9 cellular contexts compared by ENCODE assay signal in the genomic region with DNA sequence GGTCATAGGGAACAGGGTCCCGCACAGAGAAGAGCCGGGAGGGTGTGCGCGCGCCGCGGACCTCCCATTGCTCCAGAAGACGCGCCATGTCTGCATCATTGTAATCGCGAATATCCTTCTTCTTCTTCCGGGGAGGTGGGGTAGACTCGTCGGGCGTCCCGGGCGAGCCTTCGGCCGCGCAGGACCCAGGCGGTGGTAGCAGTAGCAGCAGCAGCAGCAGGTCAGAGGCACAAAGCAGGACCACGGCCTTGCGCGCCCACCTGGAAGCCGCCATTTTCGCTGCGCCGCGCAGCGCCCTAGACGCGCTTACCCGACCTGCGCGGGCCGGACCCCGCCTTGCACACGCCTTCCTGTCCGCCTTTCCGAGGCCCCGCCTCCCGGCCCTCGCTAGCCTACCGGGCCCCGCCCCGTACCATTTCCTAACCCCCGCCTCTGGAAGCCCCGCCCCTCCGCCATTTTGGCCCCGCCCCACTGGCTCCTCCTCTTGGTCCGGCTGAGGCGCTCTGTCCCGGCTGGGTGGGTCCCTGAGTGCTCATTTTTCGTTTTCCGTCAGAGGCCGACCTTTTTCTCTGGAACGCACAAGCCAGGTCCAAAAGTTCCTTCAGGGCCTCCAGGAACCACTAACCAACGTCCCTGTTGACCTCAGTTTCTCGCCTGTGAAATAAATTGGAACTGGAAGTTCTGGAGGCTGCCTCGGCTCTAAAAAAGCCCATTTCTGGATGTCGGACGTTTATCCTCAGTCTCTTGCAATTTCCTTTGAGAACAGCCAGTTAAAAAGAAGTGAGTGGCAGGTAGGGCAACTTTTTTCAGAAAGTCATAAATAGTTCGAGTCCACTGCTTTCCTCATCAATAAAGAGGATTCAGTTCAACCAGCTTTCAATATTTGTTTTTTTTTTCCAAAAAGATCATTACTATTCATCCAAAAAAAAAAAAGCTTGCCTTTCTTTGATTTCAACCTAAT. TPM values are rescaled to one million over a fixed set of nuclear protein-coding genes. Genes with fewer than 3 reads are reported as not detected.
A peak's percentile ranks its signal among the peaks of the same experiment; 100 is the strongest.
DNase-seq lines count a peak whose midpoint lies in the region; ATAC-seq, FAIRE-seq and TF ChIP-seq lines count a peak whose summit lies in the region.
"Had no signal": no experiment of that assay in that cellular context is flagged by ENCODE, and none has a peak within 500 bp of the region (broad histone marks: within the 10 kb centered on the region; RNA-seq: fewer than 3 reads in every experiment).

A gene (minus strand): TSS at position 302 of the 961 bp plus-strand sequence. CDS start 28 bp downstream, at position 274.

- H3K27ac Mint-ChIP-seq in WTC11 (peak within 1 kb of the TSS; percentile 97), immature natural killer cell (peak within 1 kb of the TSS; percentile 90 to 97 (median 95))

- H3K27me3 ChIP-seq in bronchial epithelial cell (ENCODE audit: control insufficient read depth, insufficient read depth, low read length) = no peaks in the 10 kb centered on the region
- no peaks in the 10 kb centered on the region for H3K27me3 ChIP-seq in smooth muscle cell (ENCODE audit: low read depth)

- H3K4me3 ChIP-seq in AG09309 (ENCODE audit: control insufficient read depth, low read depth, low read length) (peak within 1 kb of the TSS; percentile 95), bronchial epithelial cell (ENCODE audit: low read depth, low read length) (peak within 1 kb of the TSS; percentile 92), smooth muscle cell (peak within 1 kb of the TSS; percentile 82)

- peaks cover 2% of the 10 kb centered on the region for H3K36me3 ChIP-seq in bronchial epithelial cell (ENCODE audit: control insufficient read depth, insufficient read depth, low read length)
- H3K36me3 ChIP-seq in smooth muscle cell (ENCODE audit: low read depth) = no peaks in the 10 kb centered on the region

- peak within 1 kb of the TSS; percentile 62 for H3K27ac ChIP-seq in smooth muscle cell (ENCODE audit: low read depth)

- H2AFZ ChIP-seq in smooth muscle cell (ENCODE audit: low read depth) = peak within 1 kb of the TSS; percentile 91

- H3K4me1 Mint-ChIP-seq in WTC11 = peaks cover 48% of the 10 kb centered on the region
- peaks cover 36 to 51% of the 10 kb centered on the region in 2 donors for H3K4me1 Mint-ChIP-seq in immature natural killer cell

- H3K9ac ChIP-seq in smooth muscle cell (ENCODE audit: low read depth) = peak within 1 kb of the TSS; percentile 73

- CTCF ChIA-PET in WTC11 (lab: Charles Lee) = interaction anchor here (0.6 to 3.4 kb wide), 2 partner anchors 44 to 276 kb away, joined by 3 to 18 read pairs; no protein-coding TSS in a partner anchor

- peak; percentile 69 for DNase-seq in AG09309 (ENCODE audit: low read depth)
- peak; percentile 93 for DNase-seq in NCI-H226
- peak; percentile 98 for DNase-seq in WTC11 (ENCODE audit: low spot score)
- DNase-seq in bronchial epithelial cell (ENCODE audit: low read depth) = peak; percentile 82
- DNase-seq in immature natural killer cell = peak; percentile 92 to 95 (median 94)
- DNase-seq in smooth muscle cell (lab: John Stamatoyannopoulos, UW; ENCODE audit: unreplicated experiment) = peak; percentile 95

- peak within 1 kb of the TSS; percentile 95 for H3K4me2 ChIP-seq in smooth muscle cell

- peaks cover 28% of the 10 kb centered on the region for H3K4me1 ChIP-seq in smooth muscle cell (ENCODE audit: low read depth)

- no peaks in the 10 kb centered on the region for H3K9me3 ChIP-seq in smooth muscle cell (replicated peaks; ENCODE audit: low read depth)

- H3K27me3 Mint-ChIP-seq in WTC11 (ENCODE audit: low read depth) (no peaks in the 10 kb centered on the region), immature natural killer cell (ENCODE audit: low read depth in 3 of 3) (peaks cover 0 to 2% (median 0%) of the 10 kb centered on the region in 3 donors)

- H3K36me3 Mint-ChIP-seq in WTC11 (no peaks in the 10 kb centered on the region), immature natural killer cell (no peaks in the 10 kb centered on the region)

- WGBS in smooth muscle cell (ENCODE audit: low lambda C conversion rate) = 3% methylated on average over 46 of the region's 63 CpGs

- no peak for FAIRE-seq in bronchial epithelial cell (lab: Jason Lieb, UNC)
- FAIRE-seq: TTC549 had no signal

- H3K79me2 ChIP-seq in smooth muscle cell (ENCODE audit: low read depth) = peaks cover 45% of the 10 kb centered on the region

- H3F3A ChIP-seq in smooth muscle cell (ENCODE audit: low read depth) = peaks cover 16% of the 10 kb centered on the region

- peak; percentile 96 for ATAC-seq in GM19023 (IDR thresholded peaks at IDR 0.05; ENCODE audit: unreplicated experiment)
- ATAC-seq in HG03196 (IDR thresholded peaks at IDR 0.05; ENCODE audit: unreplicated experiment) = peak; percentile 94
- peak; percentile 98 for ATAC-seq in WTC11

- peak within 1 kb of the TSS; percentile 99 for H3K4me3 Mint-ChIP-seq in WTC11
- H3K4me3 Mint-ChIP-seq in immature natural killer cell = peak within 1 kb of the TSS; percentile 94 to 99 (median 97)

- H3K9me3 Mint-ChIP-seq in WTC11 = no peaks in the 10 kb centered on the region
- no peaks in the 10 kb centered on the region for H3K9me3 Mint-ChIP-seq in immature natural killer cell

- peaks cover 40% of the 10 kb centered on the region for H4K20me1 ChIP-seq in smooth muscle cell (ENCODE audit: low read depth)

- no peak for TF ChIP-seq CTCF in AG09309 (IDR thresholded peaks at IDR 0.05; ENCODE audit: control insufficient read depth, insufficient read depth, low read depth, low read length, missing control alignments)
- no peak for TF ChIP-seq CTCF in WTC11 (IDR thresholded peaks at IDR 0.05)
- no peak for TF ChIP-seq CTCF in bronchial epithelial cell (IDR thresholded peaks at IDR 0.05; ENCODE audit: insufficient read depth, low read length, severe bottlenecking)
- no peak for TF ChIP-seq CTCF in smooth muscle cell (IDR thresholded peaks at IDR 0.05; ENCODE audit: borderline replicate concordance, insufficient read depth, poor library complexity, severe bottlenecking)

- POLR2A ChIA-PET in WTC11 (lab: Charles Lee) = interaction anchor here (0.6 kb wide), 1 partner anchor 55 kb away, joined by 3 read pairs; no protein-coding TSS in a partner anchor

TF ChIP-seq in WTC11, 78 proteins besides CTCF, POLR2A, EP300 and RAD21 (continues in another document):
- TF ChIP-seq, protein P1, sequence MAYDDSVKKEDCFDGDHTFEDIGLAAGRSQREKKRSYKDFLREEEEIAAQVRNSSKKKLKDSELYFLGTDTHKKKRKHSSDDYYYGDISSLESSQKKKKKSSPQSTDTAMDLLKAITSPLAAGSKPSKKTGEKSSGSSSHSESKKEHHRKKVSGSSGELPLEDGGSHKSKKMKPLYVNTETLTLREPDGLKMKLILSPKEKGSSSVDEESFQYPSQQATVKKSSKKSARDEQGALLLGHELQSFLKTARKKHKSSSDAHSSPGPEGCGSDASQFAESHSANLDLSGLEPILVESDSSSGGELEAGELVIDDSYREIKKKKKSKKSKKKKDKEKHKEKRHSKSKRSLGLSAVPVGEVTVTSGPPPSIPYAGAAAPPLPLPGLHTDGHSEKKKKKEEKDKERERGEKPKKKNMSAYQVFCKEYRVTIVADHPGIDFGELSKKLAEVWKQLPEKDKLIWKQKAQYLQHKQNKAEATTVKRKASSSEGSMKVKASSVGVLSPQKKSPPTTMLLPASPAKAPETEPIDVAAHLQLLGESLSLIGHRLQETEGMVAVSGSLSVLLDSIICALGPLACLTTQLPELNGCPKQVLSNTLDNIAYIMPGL (CRISPR knock-in tag; IDR thresholded peaks at IDR 0.05) = 0 out of 2 replicates have a peak, but pooled peaks have one; percentile 15
- peak; percentile 52; the same call in 1 of the 2 replicates for TF ChIP-seq CREB1 (CRISPR knock-in tag; IDR thresholded peaks at IDR 0.05)
- no peak for TF ChIP-seq JAZF1 (CRISPR knock-in tag; IDR thresholded peaks at IDR 0.05)
- TF ChIP-seq, protein P2, sequence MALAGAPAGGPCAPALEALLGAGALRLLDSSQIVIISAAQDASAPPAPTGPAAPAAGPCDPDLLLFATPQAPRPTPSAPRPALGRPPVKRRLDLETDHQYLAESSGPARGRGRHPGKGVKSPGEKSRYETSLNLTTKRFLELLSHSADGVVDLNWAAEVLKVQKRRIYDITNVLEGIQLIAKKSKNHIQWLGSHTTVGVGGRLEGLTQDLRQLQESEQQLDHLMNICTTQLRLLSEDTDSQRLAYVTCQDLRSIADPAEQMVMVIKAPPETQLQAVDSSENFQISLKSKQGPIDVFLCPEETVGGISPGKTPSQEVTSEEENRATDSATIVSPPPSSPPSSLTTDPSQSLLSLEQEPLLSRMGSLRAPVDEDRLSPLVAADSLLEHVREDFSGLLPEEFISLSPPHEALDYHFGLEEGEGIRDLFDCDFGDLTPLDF (CRISPR knock-in tag; IDR thresholded peaks at IDR 0.05) = no peak
- TF ChIP-seq ZNF416 (CRISPR knock-in tag; IDR thresholded peaks at IDR 0.05) = peak; percentile 20; the same call in 1 of the 2 replicates
- TF ChIP-seq ETV6 (CRISPR knock-in tag; IDR thresholded peaks at IDR 0.05) = peak; percentile 90
- TF ChIP-seq NFE2L1 (CRISPR knock-in tag; IDR thresholded peaks at IDR 0.05) = peak; percentile 79
- peak; percentile 86 for TF ChIP-seq SP1 (CRISPR knock-in tag; conservative IDR thresholded peaks at IDR 0.05)
- TF ChIP-seq JUN (CRISPR knock-in tag; IDR thresholded peaks at IDR 0.05) = no peak
- TF ChIP-seq, protein P3, sequence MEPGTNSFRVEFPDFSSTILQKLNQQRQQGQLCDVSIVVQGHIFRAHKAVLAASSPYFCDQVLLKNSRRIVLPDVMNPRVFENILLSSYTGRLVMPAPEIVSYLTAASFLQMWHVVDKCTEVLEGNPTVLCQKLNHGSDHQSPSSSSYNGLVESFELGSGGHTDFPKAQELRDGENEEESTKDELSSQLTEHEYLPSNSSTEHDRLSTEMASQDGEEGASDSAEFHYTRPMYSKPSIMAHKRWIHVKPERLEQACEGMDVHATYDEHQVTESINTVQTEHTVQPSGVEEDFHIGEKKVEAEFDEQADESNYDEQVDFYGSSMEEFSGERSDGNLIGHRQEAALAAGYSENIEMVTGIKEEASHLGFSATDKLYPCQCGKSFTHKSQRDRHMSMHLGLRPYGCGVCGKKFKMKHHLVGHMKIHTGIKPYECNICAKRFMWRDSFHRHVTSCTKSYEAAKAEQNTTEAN (CRISPR knock-in tag; IDR thresholded peaks at IDR 0.05) = peak; percentile 83
- 0 out of 2 replicates have a peak, but pooled peaks have one; percentile 1 for TF ChIP-seq ZNF671 (CRISPR knock-in tag; IDR thresholded peaks at IDR 0.05)
- TF ChIP-seq FOXK1 (CRISPR knock-in tag; IDR thresholded peaks at IDR 0.05) = peak; percentile 42; the same call in 1 of the 2 replicates
- no peak for TF ChIP-seq RELA (CRISPR knock-in tag; IDR thresholded peaks at IDR 0.05; ENCODE audit: borderline replicate concordance)

RNA-seq across cellular contexts. Expression of the gene that starts here (rescaled TPM):
- total RNA-seq in WTC11 (2021) = 26.9 to 28.3 TPM (median 27.9 TPM) in 3 replicates
- total RNA-seq in bronchial epithelial cell = 23.9 and 24.7 TPM in 2 replicates
- 10 to 100 TPM; 22.3 to 39.6 (median 32.1) TPM for polyA plus RNA-seq in immature natural killer cell
- total RNA-seq in smooth muscle cell = 20.1 and 25.6 TPM in 2 replicates
- polyA plus RNA-seq in smooth muscle cell = 41.4 and 57.4 TPM in 2 replicates

Comparison
In these comparisons a context has a peak if more than half of its experiments do, and no peak if none do; other contexts are left out.
1. Peak in every context shown above with its lines: DNase-seq, ATAC-seq, H3K4me3 ChIP-seq and H3K27ac ChIP-seq.